Comparison of ENCODE assay signal across 15 cellular contexts in the genomic region with DNA sequence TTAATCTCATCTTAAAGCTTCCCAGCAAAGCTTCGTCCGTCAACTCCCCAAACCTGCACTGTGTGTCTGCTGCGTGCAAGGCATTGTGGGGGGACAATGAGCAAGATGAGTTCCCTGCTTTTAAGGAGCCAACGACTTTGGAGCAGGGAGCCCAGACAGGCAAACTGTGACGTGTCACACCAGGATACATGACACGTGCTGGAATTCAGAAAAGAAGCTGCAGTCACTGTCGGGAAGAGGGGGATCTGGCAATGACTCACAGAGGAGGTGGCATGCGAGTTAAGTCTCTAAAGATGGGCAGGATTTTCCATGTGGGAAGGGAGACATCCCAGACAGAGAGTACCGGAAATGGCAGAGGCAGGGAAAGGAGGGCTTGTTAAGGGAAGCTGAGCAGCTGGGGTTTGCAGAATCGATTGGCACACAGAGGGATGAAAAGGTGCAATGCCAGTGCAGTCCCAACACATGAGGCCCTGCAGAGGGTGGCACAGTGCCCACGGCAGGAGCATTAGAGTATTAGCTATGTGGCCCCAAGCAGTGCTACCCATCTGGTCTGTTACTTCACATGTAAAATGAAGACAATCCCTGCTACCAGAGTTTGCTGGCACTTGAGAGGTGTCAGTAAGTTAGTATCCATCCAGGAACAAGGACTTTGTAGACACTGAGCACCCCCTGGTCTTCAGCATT. TPM values are rescaled to one million over a fixed set of nuclear protein-coding genes. Genes with fewer than 3 reads are reported as not detected.
DNase-seq lines count a peak whose midpoint lies in the region; ATAC-seq and TF ChIP-seq lines count a peak whose summit lies in the region.
"Had no signal": no experiment of that assay in that cellular context is flagged by ENCODE, and none has a peak within 500 bp of the region (broad histone marks: within the 10 kb centered on the region; RNA-seq: fewer than 3 reads in every experiment).

No MANE protein-coding gene starts in this region.

- TF ChIP-seq CTCF in natural killer cell (IDR thresholded peaks at IDR 0.05) = no peak

- intact Hi-C loops in activated CD4-positive, alpha-beta T cell treated with anti-CD3 and anti-CD28 coated beads for 36 hours (cut with DNase I, micrococcal nuclease) = no loop called here
- intact Hi-C loops in natural killer cell (cut with micrococcal nuclease) = no loop called here

- peaks cover 13% of the 10 kb centered on the region for H3K4me1 Mint-ChIP-seq in activated CD4-positive, alpha-beta T cell treated with anti-CD3 and anti-CD28 coated beads for 36 hours
- H3K4me1 Mint-ChIP-seq in T-helper 17 cell = peaks cover 30% of the 10 kb centered on the region
- H3K4me1 Mint-ChIP-seq in stimulated activated naive CD8-positive, alpha-beta T cell treated with anti-CD3 and anti-CD28 coated beads, Interleukin-15, amount 100 ng/mL, for 72 hours = peaks cover 33% of the 10 kb centered on the region
- peaks cover 53 to 56% of the 10 kb centered on the region in 2 donors for H3K4me1 Mint-ChIP-seq in natural killer cell

- no peaks in the 10 kb centered on the region for H3K27me3 Mint-ChIP-seq in activated CD4-positive, alpha-beta T cell treated with anti-CD3 and anti-CD28 coated beads for 36 hours
- H3K27me3 Mint-ChIP-seq in T-helper 17 cell (no peaks in the 10 kb centered on the region), natural killer cell (ENCODE audit: low read depth in 2 of 2) (no peaks in the 10 kb centered on the region)
- H3K27me3 Mint-ChIP-seq in stimulated activated naive CD8-positive, alpha-beta T cell treated with anti-CD3 and anti-CD28 coated beads, Interleukin-15, amount 100 ng/mL, for 72 hours = no peaks in the 10 kb centered on the region

- POLR2A ChIA-PET in activated CD4-positive, alpha-beta T cell treated with anti-CD3 and anti-CD28 coated beads for 36 hours (lab: Charles Lee) = no interaction called here

- peak overlapping the region; percentile 26 for H3K27ac Mint-ChIP-seq in activated CD4-positive, alpha-beta T cell treated with anti-CD3 and anti-CD28 coated beads for 36 hours
- H3K27ac Mint-ChIP-seq in T-helper 17 cell (peak overlapping the region; percentile 34), natural killer cell (peak overlapping the region in 1 of 2 donors; percentile 32)
- peak overlapping the region in 1 of 2 donors; percentile 74 for H3K27ac Mint-ChIP-seq in stimulated activated naive CD8-positive, alpha-beta T cell treated with anti-CD3 and anti-CD28 coated beads, Interleukin-15, amount 100 ng/mL, for 72 hours
- H3K27ac Mint-ChIP-seq: activated CD8-positive, alpha-beta T cell treated with anti-CD3 and anti-CD28 coated beads, Interleukin-2, amount 10 ng/mL, durations not matched to agents 7 days and 5 days; activated naive CD4-positive, alpha-beta T cell treated with anti-CD3 and anti-CD28 coated beads for 36 hours; T-helper 2 cell treated with Interferon-gamma antibody and Interleukin-4, amounts not matched to agents 5 μg/mL and 100 μg/mL, for 36 hours had no signal

- H3K36me3 Mint-ChIP-seq in activated CD4-positive, alpha-beta T cell treated with anti-CD3 and anti-CD28 coated beads for 36 hours (ENCODE audit: low read depth) = peaks cover 44% of the 10 kb centered on the region
- H3K36me3 Mint-ChIP-seq in T-helper 17 cell (ENCODE audit: low read depth) (peaks cover 8% of the 10 kb centered on the region), natural killer cell (peaks cover 21% of the 10 kb centered on the region)

- H3K9me3 ChIP-seq in T-helper 17 cell (ENCODE audit: control insufficient read depth, low read length, poor library complexity, severe bottlenecking) = no peaks in the 10 kb centered on the region
- H3K9me3 ChIP-seq: thyroid gland had no signal

- H3K4me3 Mint-ChIP-seq in activated CD4-positive, alpha-beta T cell treated with anti-CD3 and anti-CD28 coated beads for 36 hours = no peak overlapping the region
- H3K4me3 Mint-ChIP-seq in T-helper 17 cell (no peak overlapping the region), natural killer cell (no peak overlapping the region)
- H3K4me3 Mint-ChIP-seq in stimulated activated naive CD8-positive, alpha-beta T cell treated with anti-CD3 and anti-CD28 coated beads, Interleukin-15, amount 100 ng/mL, for 72 hours = no peak overlapping the region
- H3K4me3 Mint-ChIP-seq: activated CD8-positive, alpha-beta T cell treated with anti-CD3 and anti-CD28 coated beads, Interleukin-2, amount 10 ng/mL, durations not matched to agents 7 days and 5 days; activated naive CD4-positive, alpha-beta T cell treated with anti-CD3 and anti-CD28 coated beads for 36 hours; T-helper 2 cell treated with Interferon-gamma antibody and Interleukin-4, amounts not matched to agents 5 μg/mL and 100 μg/mL, for 36 hours had no signal

- no peak for DNase-seq in activated CD4-positive, alpha-beta T cell treated with anti-CD3 and anti-CD28 coated beads for 36 hours
- no peak for DNase-seq in activated CD4-positive, alpha-beta T cell treated with anti-CD3 and anti-CD28 coated beads, Interleukin-2, amount 50 U/mL, for 1 hour
- DNase-seq in T-helper 17 cell (no peak), glomerular visceral epithelial cell (ENCODE audit: extremely low spot score) (peak; percentile 85), superior temporal gyrus (ENCODE audit: extremely low spot score) (peak; percentile 32), natural killer cell (no peak), SIG-M5 (lab: John Stamatoyannopoulos, UW) (no peak)
- DNase-seq in stimulated activated naive CD8-positive, alpha-beta T cell treated with anti-CD3 and anti-CD28 coated beads, Interleukin-15, amount 100 ng/mL, for 72 hours = no peak
- DNase-seq: activated CD8-positive, alpha-beta T cell treated with anti-CD3 and anti-CD28 coated beads, Interleukin-2, amount 10 ng/mL, durations not matched to agents 7 days and 5 days; activated naive CD4-positive, alpha-beta T cell treated with anti-CD3 and anti-CD28 coated beads for 36 hours; DMS79 treated with DMSO at 0.1 percent for 48 hours; KG1; OCI-M1; thyroid gland had no signal

- no peak for ATAC-seq in activated CD4-positive, alpha-beta T cell treated with anti-CD3 and anti-CD28 coated beads for 36 hours
- no peak for ATAC-seq in T-helper 17 cell
- no peak for ATAC-seq in stimulated activated naive CD8-positive, alpha-beta T cell treated with anti-CD3 and anti-CD28 coated beads, Interleukin-15, amount 100 ng/mL, for 72 hours
- ATAC-seq in natural killer cell = no peak
- ATAC-seq: activated CD8-positive, alpha-beta T cell treated with anti-CD3 and anti-CD28 coated beads, Interleukin-2, amount 10 ng/mL, durations not matched to agents 7 days and 5 days had no signal

- peaks cover 3% of the 10 kb centered on the region for H3K9me3 Mint-ChIP-seq in activated CD4-positive, alpha-beta T cell treated with anti-CD3 and anti-CD28 coated beads for 36 hours (ENCODE audit: low read depth)
- peaks cover 6 to 18% of the 10 kb centered on the region in 2 donors for H3K9me3 Mint-ChIP-seq in stimulated activated naive CD8-positive, alpha-beta T cell treated with anti-CD3 and anti-CD28 coated beads, Interleukin-15, amount 100 ng/mL, for 72 hours
- H3K9me3 Mint-ChIP-seq in natural killer cell = no peaks in the 10 kb centered on the region

- CTCF ChIA-PET in activated CD4-positive, alpha-beta T cell treated with anti-CD3 and anti-CD28 coated beads for 36 hours (lab: Charles Lee) = interaction anchor here (0.8 to 4.2 kb wide), 3 partner anchors 10 to 15 kb away, joined by 3 to 24 read pairs (median 5); no protein-coding TSS in a partner anchor

RNA-seq across cellular contexts. Expression of a gene that starts 52.9 kb away (rescaled TPM):
- 10 to 100 TPM; 51.5 to 62.3 TPM for total RNA-seq in activated CD4-positive, alpha-beta T cell treated with anti-CD3 and anti-CD28 coated beads for 36 hours
- total RNA-seq in T-helper 17 cell = 10 to 100 TPM; 38.2 to 47.6 TPM
- total RNA-seq in natural killer cell = 100 to 1,000 TPM; 111 to 160 (median 137) TPM

RNA-seq across cellular contexts. Expression of a gene that starts 53.4 kb away (rescaled TPM):
- 10 to 100 TPM; 93.7 to 96.2 TPM for total RNA-seq in activated CD4-positive, alpha-beta T cell treated with anti-CD3 and anti-CD28 coated beads for 36 hours
- total RNA-seq in T-helper 17 cell = 100 to 1,000 TPM; 138 to 141 TPM
- 100 to 1,000 TPM; 155 to 168 (median 165) TPM for total RNA-seq in natural killer cell

Comparison
In these comparisons a context has a peak if more than half of its experiments do, and no peak if none do; other contexts are left out.
1. DNase-seq: peak in glomerular visceral epithelial cell (single experiment) and superior temporal gyrus (single experiment); none in activated CD4-positive, alpha-beta T cell treated with anti-CD3 and anti-CD28 coated beads for 36 hours (single experiment), activated CD4-positive, alpha-beta T cell treated with anti-CD3 and anti-CD28 coated beads, Interleukin-2, amount 50 U/mL, for 1 hour (single experiment), T-helper 17 cell (0 of 3), stimulated activated naive CD8-positive, alpha-beta T cell treated with anti-CD3 and anti-CD28 coated beads, Interleukin-15, amount 100 ng/mL, for 72 hours (0 of 2), natural killer cell (single experiment) and SIG-M5 (single experiment).